Comparison of ENCODE assay signal across 18 cellular contexts in genomic region chr6:106160189-106160588, GRCh38.
"Had no signal": no experiment of that assay in that cellular context is flagged by ENCODE, and none has a peak within 500 bp of the region (broad histone marks: within the 10 kb centered on the region; RNA-seq: fewer than 3 reads in every experiment).

No MANE protein-coding gene starts in this region.

- H3K27ac ChIP-seq: colonic mucosa, heart left ventricle, parathyroid adenoma, psoas muscle, right lobe of liver, spleen, tibial artery, upper lobe of left lung, uterus had no signal

- H3K4me3 ChIP-seq: colonic mucosa, heart left ventricle, psoas muscle, right lobe of liver, spleen, tibial artery, upper lobe of left lung, uterus had no signal

- DNase-seq: colonic mucosa; dermis blood vessel endothelial cell; erythroblast; heart left ventricle; hippocampal formation; occipital lobe; psoas muscle; retina; right lobe of liver; spleen; stimulated activated CD4-positive, alpha-beta T cell treated with anti-CD3 and anti-CD28 coated beads, Interleukin-15, amount 100 ng/mL, for 24 hours; stimulated activated CD4-positive, alpha-beta T cell treated with anti-CD3 and anti-CD28 coated beads, Interleukin-1b, Interleukin-23, amount 100 ng/mL, for 48 hours; stimulated activated CD4-positive, alpha-beta T cell treated with anti-CD3 and anti-CD28 coated beads, Interleukin-4, amount 100 ng/mL, for 24 hours; tibial artery; uterus had no signal

- H3K79me2 ChIP-seq: parathyroid adenoma had no signal

- ATAC-seq: heart left ventricle; right lobe of liver; stimulated activated memory B cell treated with anti-CD40 and anti-IgM and Interleukin-4, amounts not matched to agents 10 μg/mL and 1 μg/mL and 100 μg/mL, for 72 hours had no signal

- H3K27me3 ChIP-seq: colonic mucosa, right lobe of liver, spleen, tibial artery, upper lobe of left lung, uterus had no signal

- H3K9ac ChIP-seq: parathyroid adenoma had no signal

- H3K36me3 ChIP-seq: colonic mucosa, heart left ventricle, right lobe of liver, spleen, tibial artery, upper lobe of left lung, uterus had no signal

- H2AFZ ChIP-seq: parathyroid adenoma had no signal

- H3K9me3 ChIP-seq: colonic mucosa, heart left ventricle, psoas muscle, right lobe of liver, spleen, tibial artery, upper lobe of left lung, uterus had no signal

- H3K4me1 ChIP-seq: colonic mucosa, parathyroid adenoma, psoas muscle, right lobe of liver, tibial artery, uterus had no signal
